Comparison of ENCODE assay signal across 16 cellular contexts in the genomic region with DNA sequence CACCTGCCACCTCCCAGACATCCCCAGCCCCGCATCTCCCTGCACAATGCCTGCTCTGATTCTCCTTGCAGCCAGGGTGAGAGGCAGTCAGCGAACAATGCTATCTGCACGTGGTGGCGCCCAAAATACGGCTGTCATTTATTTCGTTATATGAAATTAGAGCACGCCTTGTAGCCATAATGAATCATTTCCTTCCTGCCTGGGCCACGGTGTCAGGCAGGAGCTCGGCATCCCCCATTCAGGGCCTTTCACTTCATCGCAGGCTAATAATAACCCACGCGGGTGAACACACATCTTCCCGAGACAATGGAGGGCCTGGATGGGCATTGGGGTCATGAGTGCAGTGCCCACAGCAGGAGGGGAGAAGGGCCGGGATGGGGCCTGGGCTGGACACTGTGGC.
DNase-seq lines count a peak whose midpoint lies in the region; ATAC-seq and TF ChIP-seq lines count a peak whose summit lies in the region.
"Had no signal": no experiment of that assay in that cellular context is flagged by ENCODE, and none has a peak within 500 bp of the region (broad histone marks: within the 10 kb centered on the region; RNA-seq: fewer than 3 reads in every experiment).

No MANE protein-coding gene starts in this region.

- H3K9me3 ChIP-seq in esophagus muscularis mucosa, result no peaks in the 10 kb centered on the region
- H3K9me3 ChIP-seq: upper lobe of right lung had no signal

- no peaks in the 10 kb centered on the region for H3K4me1 ChIP-seq in esophagus muscularis mucosa
- H3K4me1 ChIP-seq: upper lobe of right lung had no signal

- DNase-seq in stimulated activated CD4-positive, alpha-beta T cell treated with anti-CD3 and anti-CD28 coated beads, Interleukin-15, amount 100 ng/mL, for 24 hours, result peak; percentile 12
- no peak for DNase-seq in stimulated activated CD4-positive, alpha-beta T cell treated with anti-CD3 and anti-CD28 coated beads, Interleukin-1b, Interleukin-23, amount 100 ng/mL, for 48 hours
- peak; percentile 9 for DNase-seq in RPMI7951 (ENCODE audit: low read depth)
- peak; percentile 60 for DNase-seq in esophagus muscularis mucosa (ENCODE audit: extremely low spot score)
- DNase-seq in type B pancreatic cell (ENCODE audit: extremely low spot score, unreplicated experiment), result peak; percentile 59
- DNase-seq: erythroblast, left colon, NCI-H1105 treated with DMSO at 0.1 percent for 48 hours, NCI-H446 treated with DMSO at 0.1 percent for 48 hours had no signal

- no peaks in the 10 kb centered on the region for H3K36me3 ChIP-seq in esophagus muscularis mucosa
- H3K36me3 ChIP-seq: upper lobe of right lung had no signal

- H3K27me3 Mint-ChIP-seq in type B pancreatic cell, result peaks cover 8% of the 10 kb centered on the region

- H3K27me3 ChIP-seq in esophagus muscularis mucosa, result peaks cover 0 to 38% (median 0%) of the 10 kb centered on the region in 4 donors
- H3K27me3 ChIP-seq: upper lobe of right lung had no signal

- no peak for TF ChIP-seq CTCF in esophagus muscularis mucosa (IDR thresholded peaks at IDR 0.05)
- no peak for TF ChIP-seq CTCF in type B pancreatic cell (conservative IDR thresholded peaks at IDR 0.05)

- no peak overlapping the region for H3K27ac Mint-ChIP-seq in type B pancreatic cell
- H3K27ac Mint-ChIP-seq: activated naive CD8-positive, alpha-beta T cell had no signal

- intact Hi-C loops in esophagus muscularis mucosa (cut with DNase I), result no loop called here

- WGBS in esophagus muscularis mucosa, result 59% methylated on average over 13 of the region's 14 CpGs

- no peaks in the 10 kb centered on the region for H3K36me3 Mint-ChIP-seq in type B pancreatic cell
- H3K36me3 Mint-ChIP-seq: activated naive CD8-positive, alpha-beta T cell had no signal

- H3K4me3 Mint-ChIP-seq in type B pancreatic cell, result no peak overlapping the region
- H3K4me3 Mint-ChIP-seq: activated naive CD8-positive, alpha-beta T cell had no signal

- ATAC-seq in HG03521 (IDR thresholded peaks at IDR 0.05; ENCODE audit: unreplicated experiment) (no peak), GM19324 (IDR thresholded peaks at IDR 0.05; ENCODE audit: low FRiP score, unreplicated experiment) (no peak), GM21526 (IDR thresholded peaks at IDR 0.05; ENCODE audit: low FRiP score, unreplicated experiment) (no peak)
- ATAC-seq: GM12878, left colon, upper lobe of right lung had no signal

- H3K4me3 ChIP-seq in esophagus muscularis mucosa, result no peak overlapping the region
- H3K4me3 ChIP-seq: GM12878, upper lobe of right lung had no signal

- H3K27ac ChIP-seq in esophagus muscularis mucosa (replicated peaks in 1 of 4), result no peak overlapping the region
- H3K27ac ChIP-seq: RWPE1, upper lobe of right lung had no signal

- peaks cover 6% of the 10 kb centered on the region for H3K9me3 Mint-ChIP-seq in type B pancreatic cell

- TF ChIP-seq POLR2A in esophagus muscularis mucosa (IDR thresholded peaks at IDR 0.05; ENCODE audit: low read depth), result no peak

- no peak for TF ChIP-seq EP300 in esophagus muscularis mucosa (IDR thresholded peaks at IDR 0.05)

- H3K4me1 Mint-ChIP-seq in type B pancreatic cell (ENCODE audit: unreplicated experiment), result no peaks in the 10 kb centered on the region
